Comparison of ENCODE assay signal across 1 cellular context in the genomic region with DNA sequence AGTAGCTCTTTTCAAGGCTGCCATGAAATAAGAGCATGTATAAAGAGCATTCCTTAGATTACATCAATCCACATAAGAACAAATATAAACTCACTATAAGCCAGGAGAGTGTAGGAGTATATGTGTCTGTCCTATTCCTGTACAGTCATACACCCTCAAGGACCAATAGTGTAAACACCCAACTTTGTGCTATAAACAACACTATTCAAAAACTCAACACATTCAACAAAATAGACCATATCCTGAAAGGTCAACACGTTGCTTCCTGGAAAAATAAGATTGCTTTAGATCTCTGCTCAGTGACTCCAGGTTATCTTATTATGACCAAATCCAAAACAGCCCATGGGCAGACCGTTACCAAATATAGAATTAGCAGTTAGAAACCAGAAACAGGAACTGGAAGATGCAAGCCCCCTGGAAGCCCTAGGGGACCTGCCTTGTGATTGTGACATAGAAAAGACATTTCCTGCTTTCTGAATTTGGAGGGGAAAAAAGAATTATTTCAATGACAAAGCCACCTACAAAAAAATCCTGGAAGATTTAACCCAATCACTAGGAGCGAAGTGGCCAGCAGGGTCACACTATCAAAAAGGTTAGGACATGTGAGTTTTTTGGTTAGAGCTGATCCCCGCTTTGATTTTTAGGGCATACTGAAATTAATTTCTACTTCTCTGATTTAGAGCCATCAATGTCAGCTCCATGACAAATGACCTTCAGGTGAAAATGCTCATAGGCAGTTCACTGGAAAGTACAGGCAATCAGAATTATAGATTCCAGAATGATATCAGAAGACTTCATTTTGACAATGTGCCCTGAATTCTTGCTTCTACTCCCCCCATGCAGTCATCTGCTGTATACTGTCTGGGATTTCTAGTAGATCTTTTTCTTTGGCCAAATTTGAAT.
TF ChIP-seq lines count a peak whose summit lies in the region.

No MANE protein-coding gene starts in this region.

TF ChIP-seq in K562, 482 proteins besides CTCF, POLR2A, EP300 and RAD21 (continued from another document and continues in another):
- TF ChIP-seq, protein P1, sequence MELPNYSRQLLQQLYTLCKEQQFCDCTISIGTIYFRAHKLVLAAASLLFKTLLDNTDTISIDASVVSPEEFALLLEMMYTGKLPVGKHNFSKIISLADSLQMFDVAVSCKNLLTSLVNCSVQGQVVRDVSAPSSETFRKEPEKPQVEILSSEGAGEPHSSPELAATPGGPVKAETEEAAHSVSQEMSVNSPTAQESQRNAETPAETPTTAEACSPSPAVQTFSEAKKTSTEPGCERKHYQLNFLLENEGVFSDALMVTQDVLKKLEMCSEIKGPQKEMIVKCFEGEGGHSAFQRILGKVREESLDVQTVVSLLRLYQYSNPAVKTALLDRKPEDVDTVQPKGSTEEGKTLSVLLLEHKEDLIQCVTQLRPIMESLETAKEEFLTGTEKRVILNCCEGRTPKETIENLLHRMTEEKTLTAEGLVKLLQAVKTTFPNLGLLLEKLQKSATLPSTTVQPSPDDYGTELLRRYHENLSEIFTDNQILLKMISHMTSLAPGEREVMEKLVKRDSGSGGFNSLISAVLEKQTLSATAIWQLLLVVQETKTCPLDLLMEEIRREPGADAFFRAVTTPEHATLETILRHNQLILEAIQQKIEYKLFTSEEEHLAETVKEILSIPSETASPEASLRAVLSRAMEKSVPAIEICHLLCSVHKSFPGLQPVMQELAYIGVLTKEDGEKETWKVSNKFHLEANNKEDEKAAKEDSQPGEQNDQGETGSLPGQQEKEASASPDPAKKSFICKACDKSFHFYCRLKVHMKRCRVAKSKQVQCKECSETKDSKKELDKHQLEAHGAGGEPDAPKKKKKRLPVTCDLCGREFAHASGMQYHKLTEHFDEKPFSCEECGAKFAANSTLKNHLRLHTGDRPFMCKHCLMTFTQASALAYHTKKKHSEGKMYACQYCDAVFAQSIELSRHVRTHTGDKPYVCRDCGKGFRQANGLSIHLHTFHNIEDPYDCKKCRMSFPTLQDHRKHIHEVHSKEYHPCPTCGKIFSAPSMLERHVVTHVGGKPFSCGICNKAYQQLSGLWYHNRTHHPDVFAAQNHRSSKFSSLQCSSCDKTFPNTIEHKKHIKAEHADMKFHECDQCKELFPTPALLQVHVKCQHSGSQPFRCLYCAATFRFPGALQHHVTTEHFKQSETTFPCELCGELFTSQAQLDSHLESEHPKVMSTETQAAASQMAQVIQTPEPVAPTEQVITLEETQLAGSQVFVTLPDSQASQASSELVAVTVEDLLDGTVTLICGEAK (IDR thresholded peaks at IDR 0.05), result 0 out of 2 replicates have a peak, but pooled peaks have one; percentile 16
- TF ChIP-seq, protein P1 (CRISPR knock-in tag; IDR thresholded peaks at IDR 0.05), result no peak
- TF ChIP-seq, protein P2, sequence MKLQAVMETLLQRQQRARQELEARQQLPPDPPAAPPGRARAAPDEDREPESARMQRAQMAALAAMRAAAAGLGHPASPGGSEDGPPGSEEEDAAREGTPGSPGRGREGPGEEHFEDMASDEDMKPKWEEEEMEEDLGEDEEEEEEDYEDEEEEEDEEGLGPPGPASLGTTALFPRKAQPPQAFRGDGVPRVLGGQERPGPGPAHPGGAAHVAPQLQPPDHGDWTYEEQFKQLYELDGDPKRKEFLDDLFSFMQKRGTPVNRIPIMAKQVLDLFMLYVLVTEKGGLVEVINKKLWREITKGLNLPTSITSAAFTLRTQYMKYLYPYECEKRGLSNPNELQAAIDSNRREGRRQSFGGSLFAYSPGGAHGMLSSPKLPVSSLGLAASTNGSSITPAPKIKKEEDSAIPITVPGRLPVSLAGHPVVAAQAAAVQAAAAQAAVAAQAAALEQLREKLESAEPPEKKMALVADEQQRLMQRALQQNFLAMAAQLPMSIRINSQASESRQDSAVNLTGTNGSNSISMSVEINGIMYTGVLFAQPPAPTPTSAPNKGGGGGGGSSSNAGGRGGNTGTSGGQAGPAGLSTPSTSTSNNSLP (IDR thresholded peaks at IDR 0.05; ENCODE audit: borderline replicate concordance, low read depth, low read length), result 0 out of 2 replicates have a peak, but pooled peaks have one; percentile 20
- TF ChIP-seq KLF16 (IDR thresholded peaks at IDR 0.05) (no peak), ZC3H11A (IDR thresholded peaks at IDR 0.05; ENCODE audit: low read depth, low read length) (no peak), EP400 (IDR thresholded peaks at IDR 0.05) (peak; percentile 18; the same call in 1 of the 2 replicates), NFRKB (IDR thresholded peaks at IDR 0.05; ENCODE audit: low read depth) (no peak), POU5F1 (IDR thresholded peaks at IDR 0.05; ENCODE audit: borderline replicate concordance, low read depth, low read length, partially characterized antibody) (peak; percentile 42), KDM4B (IDR thresholded peaks at IDR 0.05; ENCODE audit: borderline replicate concordance in 2 of 2, low read depth in 1 of 2) (no peak), SPI1 (IDR thresholded peaks at IDR 0.05; ENCODE audit: borderline replicate concordance, low read depth, low read length) (peak; percentile 94), HDAC3 (IDR thresholded peaks at IDR 0.05; ENCODE audit: borderline replicate concordance, partially characterized antibody) (peak; percentile 40), HDAC1 (IDR thresholded peaks at IDR 0.05) (peak in 1 of 2 experiments; percentile 88; a peak in 2 of 4 replicates), ELF2 (CRISPR knock-in tag; IDR thresholded peaks at IDR 0.05) (no peak), SMARCE1 (IDR thresholded peaks at IDR 0.05) (peak; percentile 49; the same call in 1 of the 2 replicates), FOXA3 (CRISPR knock-in tag; conservative IDR thresholded peaks at IDR 0.05 in 1 of 2, IDR thresholded peaks at IDR 0.05 in 1 of 2) (peak in 1 of 2 experiments; percentile 93; a peak in 2 of 4 replicates), PCBP1 (IDR thresholded peaks at IDR 0.05; ENCODE audit: low read depth, low read length, poor library complexity, severe bottlenecking) (no peak), RCOR1 (IDR thresholded peaks at IDR 0.05; ENCODE audit: borderline replicate concordance in 1 of 2, low read depth in 2 of 2, low read length in 2 of 2) (peak; percentile 34 to 95; a peak in 3 of 4 replicates), TOE1 (IDR thresholded peaks at IDR 0.05; ENCODE audit: borderline replicate concordance) (no peak), TOE1 (CRISPR knock-in tag; IDR thresholded peaks at IDR 0.05; ENCODE audit: borderline replicate concordance, low read depth) (no peak), NCOR1 (IDR thresholded peaks at IDR 0.05) (peak; percentile 52; the same call in 1 of the 2 replicates), NR2C2 (CRISPR knock-in tag; IDR thresholded peaks at IDR 0.05) (no peak), NR2C2 (tag; IDR thresholded peaks at IDR 0.05) (peak; percentile 58; the same call in 1 of the 2 replicates), CBX3 (IDR thresholded peaks at IDR 0.05; ENCODE audit: borderline replicate concordance in 1 of 2, low read length in 2 of 2) (no peak), CBFA2T3 (IDR thresholded peaks at IDR 0.05) (peak; percentile 65), ZNF583 (CRISPR knock-in tag; IDR thresholded peaks at IDR 0.05) (no peak), ATF1 (CRISPR knock-in tag; IDR thresholded peaks at IDR 0.05) (no peak), ATF1 (tag; IDR thresholded peaks at IDR 0.05) (0 out of 2 replicates have a peak, but pooled peaks have one; percentile 9), ZEB2 (IDR thresholded peaks at IDR 0.05) (no peak; the same call in 1 of the 2 replicates), POLR2G (IDR thresholded peaks at IDR 0.05; ENCODE audit: low read depth, low read length) (no peak), DPF2 (IDR thresholded peaks at IDR 0.05) (peak; percentile 33; the same call in 1 of the 2 replicates), ZNF75A (CRISPR knock-in tag; IDR thresholded peaks at IDR 0.05) (no peak), FOSL1 (tag; conservative IDR thresholded peaks at IDR 0.05) (peak; percentile 60), C11orf30 (IDR thresholded peaks at IDR 0.05; ENCODE audit: low read depth) (no peak), JUND (IDR thresholded peaks at IDR 0.05; ENCODE audit: borderline replicate concordance, low read depth, low read length) (peak; percentile 16; the same call in 1 of the 2 replicates), JUND (tag; IDR thresholded peaks at IDR 0.05; ENCODE audit: borderline replicate concordance, low read depth, low read length) (no peak; the same call in 2 of the 3 replicates), NFE2 (IDR thresholded peaks at IDR 0.05; ENCODE audit: low read depth) (peak; percentile 24; the same call in 1 of the 2 replicates), FOXK2 (conservative IDR thresholded peaks at IDR 0.05 in 1 of 2, IDR thresholded peaks at IDR 0.05 in 1 of 2; ENCODE audit: low read depth in 2 of 2) (peak; percentile 65 to 76; a peak in 2 of 4 replicates), HDAC2 (IDR thresholded peaks at IDR 0.05) (peak; percentile 91), STAT5A (IDR thresholded peaks at IDR 0.05; ENCODE audit: borderline replicate concordance, low read length) (peak; percentile 49), ESRRA (IDR thresholded peaks at IDR 0.05; ENCODE audit: borderline replicate concordance, low read depth) (peak; percentile 36; the same call in 1 of the 2 replicates), SRF (CRISPR knock-in tag; IDR thresholded peaks at IDR 0.05) (peak in 1 of 2 experiments; percentile 95; a peak in 3 of 4 replicates), SETDB1 (IDR thresholded peaks at IDR 0.05; ENCODE audit: low read length) (no peak), KAT8 (IDR thresholded peaks at IDR 0.05; ENCODE audit: low read depth) (no peak)
- TF ChIP-seq, protein P3, sequence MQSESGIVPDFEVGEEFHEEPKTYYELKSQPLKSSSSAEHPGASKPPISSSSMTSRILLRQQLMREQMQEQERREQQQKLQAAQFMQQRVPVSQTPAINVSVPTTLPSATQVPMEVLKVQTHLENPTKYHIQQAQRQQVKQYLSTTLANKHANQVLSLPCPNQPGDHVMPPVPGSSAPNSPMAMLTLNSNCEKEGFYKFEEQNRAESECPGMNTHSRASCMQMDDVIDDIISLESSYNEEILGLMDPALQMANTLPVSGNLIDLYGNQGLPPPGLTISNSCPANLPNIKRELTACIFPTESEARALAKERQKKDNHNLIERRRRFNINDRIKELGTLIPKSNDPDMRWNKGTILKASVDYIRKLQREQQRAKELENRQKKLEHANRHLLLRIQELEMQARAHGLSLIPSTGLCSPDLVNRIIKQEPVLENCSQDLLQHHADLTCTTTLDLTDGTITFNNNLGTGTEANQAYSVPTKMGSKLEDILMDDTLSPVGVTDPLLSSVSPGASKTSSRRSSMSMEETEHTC (IDR thresholded peaks at IDR 0.05), result no peak
- TF ChIP-seq, protein P4, sequence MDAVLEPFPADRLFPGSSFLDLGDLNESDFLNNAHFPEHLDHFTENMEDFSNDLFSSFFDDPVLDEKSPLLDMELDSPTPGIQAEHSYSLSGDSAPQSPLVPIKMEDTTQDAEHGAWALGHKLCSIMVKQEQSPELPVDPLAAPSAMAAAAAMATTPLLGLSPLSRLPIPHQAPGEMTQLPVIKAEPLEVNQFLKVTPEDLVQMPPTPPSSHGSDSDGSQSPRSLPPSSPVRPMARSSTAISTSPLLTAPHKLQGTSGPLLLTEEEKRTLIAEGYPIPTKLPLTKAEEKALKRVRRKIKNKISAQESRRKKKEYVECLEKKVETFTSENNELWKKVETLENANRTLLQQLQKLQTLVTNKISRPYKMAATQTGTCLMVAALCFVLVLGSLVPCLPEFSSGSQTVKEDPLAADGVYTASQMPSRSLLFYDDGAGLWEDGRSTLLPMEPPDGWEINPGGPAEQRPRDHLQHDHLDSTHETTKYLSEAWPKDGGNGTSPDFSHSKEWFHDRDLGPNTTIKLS (IDR thresholded peaks at IDR 0.05; ENCODE audit: borderline replicate concordance, low read depth), result no peak
- TF ChIP-seq, protein P5, sequence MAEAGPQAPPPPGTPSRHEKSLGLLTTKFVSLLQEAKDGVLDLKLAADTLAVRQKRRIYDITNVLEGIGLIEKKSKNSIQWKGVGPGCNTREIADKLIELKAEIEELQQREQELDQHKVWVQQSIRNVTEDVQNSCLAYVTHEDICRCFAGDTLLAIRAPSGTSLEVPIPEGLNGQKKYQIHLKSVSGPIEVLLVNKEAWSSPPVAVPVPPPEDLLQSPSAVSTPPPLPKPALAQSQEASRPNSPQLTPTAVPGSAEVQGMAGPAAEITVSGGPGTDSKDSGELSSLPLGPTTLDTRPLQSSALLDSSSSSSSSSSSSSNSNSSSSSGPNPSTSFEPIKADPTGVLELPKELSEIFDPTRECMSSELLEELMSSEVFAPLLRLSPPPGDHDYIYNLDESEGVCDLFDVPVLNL (CRISPR knock-in tag; IDR thresholded peaks at IDR 0.05; ENCODE audit: low read depth), result no peak
- TF ChIP-seq, protein P6, sequence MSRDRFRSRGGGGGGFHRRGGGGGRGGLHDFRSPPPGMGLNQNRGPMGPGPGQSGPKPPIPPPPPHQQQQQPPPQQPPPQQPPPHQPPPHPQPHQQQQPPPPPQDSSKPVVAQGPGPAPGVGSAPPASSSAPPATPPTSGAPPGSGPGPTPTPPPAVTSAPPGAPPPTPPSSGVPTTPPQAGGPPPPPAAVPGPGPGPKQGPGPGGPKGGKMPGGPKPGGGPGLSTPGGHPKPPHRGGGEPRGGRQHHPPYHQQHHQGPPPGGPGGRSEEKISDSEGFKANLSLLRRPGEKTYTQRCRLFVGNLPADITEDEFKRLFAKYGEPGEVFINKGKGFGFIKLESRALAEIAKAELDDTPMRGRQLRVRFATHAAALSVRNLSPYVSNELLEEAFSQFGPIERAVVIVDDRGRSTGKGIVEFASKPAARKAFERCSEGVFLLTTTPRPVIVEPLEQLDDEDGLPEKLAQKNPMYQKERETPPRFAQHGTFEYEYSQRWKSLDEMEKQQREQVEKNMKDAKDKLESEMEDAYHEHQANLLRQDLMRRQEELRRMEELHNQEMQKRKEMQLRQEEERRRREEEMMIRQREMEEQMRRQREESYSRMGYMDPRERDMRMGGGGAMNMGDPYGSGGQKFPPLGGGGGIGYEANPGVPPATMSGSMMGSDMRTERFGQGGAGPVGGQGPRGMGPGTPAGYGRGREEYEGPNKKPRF (IDR thresholded peaks at IDR 0.05; ENCODE audit: low read depth, low read length), result no peak
